Comparison of ENCODE assay signal across 22 cellular contexts in genomic region chr2:111633139-111633538, GRCh38.
A peak's percentile ranks its signal among the peaks of the same experiment; 100 is the strongest.
DNase-seq lines count a peak whose midpoint lies in the region; ATAC-seq and TF ChIP-seq lines count a peak whose summit lies in the region.
"Had no signal": no experiment of that assay in that cellular context is flagged by ENCODE, and none has a peak within 500 bp of the region (broad histone marks: within the 10 kb centered on the region; RNA-seq: fewer than 3 reads in every experiment).

No MANE protein-coding gene starts in this region.

- no peak for TF ChIP-seq POLR2A in esophagus muscularis mucosa (IDR thresholded peaks at IDR 0.05; ENCODE audit: low read depth)

- CTCF ChIA-PET in activated CD8-positive, alpha-beta T cell treated with anti-CD3 and anti-CD28 coated beads for 36 hours (lab: Charles Lee) = interaction anchor here (0.9 kb wide), 1 partner anchor 69 kb away, joined by 3 read pairs; no protein-coding TSS in a partner anchor

- H3K27me3 ChIP-seq in SJCRH30 (no peaks in the 10 kb centered on the region), esophagus muscularis mucosa (no peaks in the 10 kb centered on the region)
- H3K27me3 ChIP-seq: MG63, tibial artery had no signal

- H3K9me3 Mint-ChIP-seq in activated naive CD4-positive, alpha-beta T cell treated with anti-CD3 and anti-CD28 coated beads, Interleukin-2, amount 50 U/mL, for 72 hours = peaks cover 14 to 25% of the 10 kb centered on the region in 2 donors
- H3K9me3 Mint-ChIP-seq in activated CD8-positive, alpha-beta T cell treated with anti-CD3 and anti-CD28 coated beads for 36 hours = peaks cover 16% of the 10 kb centered on the region
- peaks cover 4 to 31% (median 18%) of the 10 kb centered on the region in 6 donors for H3K9me3 Mint-ChIP-seq in immature natural killer cell

- peaks cover 21 to 30% of the 10 kb centered on the region in 2 donors for H3K36me3 Mint-ChIP-seq in activated naive CD4-positive, alpha-beta T cell treated with anti-CD3 and anti-CD28 coated beads, Interleukin-2, amount 50 U/mL, for 72 hours
- peaks cover 3% of the 10 kb centered on the region for H3K36me3 Mint-ChIP-seq in activated CD8-positive, alpha-beta T cell treated with anti-CD3 and anti-CD28 coated beads for 36 hours (ENCODE audit: low read depth)
- H3K36me3 Mint-ChIP-seq in immature natural killer cell = peaks cover 7 to 17% (median 15%) of the 10 kb centered on the region in 3 donors

- 87% methylated on average over 3 of the region's 3 CpGs for WGBS in esophagus muscularis mucosa

- TF ChIP-seq CTCF in activated CD8-positive, alpha-beta T cell treated with anti-CD3 and anti-CD28 coated beads for 36 hours (IDR thresholded peaks at IDR 0.05) = no peak
- no peak for TF ChIP-seq CTCF in esophagus muscularis mucosa (IDR thresholded peaks at IDR 0.05)

- H3K4me3 ChIP-seq in SJCRH30 = no peak overlapping the region
- H3K4me3 ChIP-seq in esophagus muscularis mucosa = no peak overlapping the region
- H3K4me3 ChIP-seq: MG63, PC-9, psoas muscle, tibial artery had no signal

- H3K9me3 ChIP-seq in SJCRH30 (replicated peaks) (no peaks in the 10 kb centered on the region), esophagus muscularis mucosa (peaks cover 0 to 22% (median 8%) of the 10 kb centered on the region in 4 donors)

- no peak overlapping the region for H3K4me3 Mint-ChIP-seq in activated CD8-positive, alpha-beta T cell treated with anti-CD3 and anti-CD28 coated beads for 36 hours
- H3K4me3 Mint-ChIP-seq in immature natural killer cell = no peak overlapping the region
- H3K4me3 Mint-ChIP-seq: CD8-positive, alpha-beta T cell; endodermal cell had no signal

- intact Hi-C loops in activated CD8-positive, alpha-beta T cell treated with anti-CD3 and anti-CD28 coated beads for 36 hours (cut with micrococcal nuclease) = no loop called here
- intact Hi-C loops in esophagus muscularis mucosa (cut with DNase I) = no loop called here

- H3K27ac Mint-ChIP-seq in activated naive CD4-positive, alpha-beta T cell treated with anti-CD3 and anti-CD28 coated beads, Interleukin-2, amount 50 U/mL, for 72 hours = peak overlapping the region; percentile 19 to 67
- H3K27ac Mint-ChIP-seq in activated CD8-positive, alpha-beta T cell treated with anti-CD3 and anti-CD28 coated beads for 36 hours = peak overlapping the region; percentile 78
- peak overlapping the region in 4 of 6 donors; percentile 52 to 92 (median 69) for H3K27ac Mint-ChIP-seq in immature natural killer cell
- H3K27ac Mint-ChIP-seq: endodermal cell, T-cell had no signal

- no peaks in the 10 kb centered on the region for H3K36me3 ChIP-seq in SJCRH30
- H3K36me3 ChIP-seq in esophagus muscularis mucosa = no peaks in the 10 kb centered on the region
- H3K36me3 ChIP-seq: MG63, tibial artery, WERI-Rb-1 had no signal

- H3K27me3 Mint-ChIP-seq in activated CD8-positive, alpha-beta T cell treated with anti-CD3 and anti-CD28 coated beads for 36 hours = peaks cover 12% of the 10 kb centered on the region
- peaks cover 0 to 10% (median 5%) of the 10 kb centered on the region in 3 donors for H3K27me3 Mint-ChIP-seq in immature natural killer cell (ENCODE audit: low read depth in 3 of 3)

- H3K27ac ChIP-seq in SJCRH30 (no peak overlapping the region), esophagus muscularis mucosa (replicated peaks in 1 of 4) (no peak overlapping the region)
- H3K27ac ChIP-seq: PC-9, psoas muscle, tibial artery, WERI-Rb-1 had no signal

- TF ChIP-seq EP300 in esophagus muscularis mucosa (IDR thresholded peaks at IDR 0.05) = no peak

- H3K4me1 ChIP-seq in SJCRH30 (no peaks in the 10 kb centered on the region), esophagus muscularis mucosa (no peaks in the 10 kb centered on the region)

- DNase-seq in activated naive CD4-positive, alpha-beta T cell treated with anti-CD3 and anti-CD28 coated beads, Interleukin-2, amount 50 U/mL, for 72 hours (ENCODE audit: low spot score in 2 of 2) = no peak
- DNase-seq in activated naive CD4-positive, alpha-beta T cell (lab: John Stamatoyannopoulos, UW) = no peak
- no peak for DNase-seq in activated CD8-positive, alpha-beta T cell treated with anti-CD3 and anti-CD28 coated beads for 36 hours
- no peak for DNase-seq in immature natural killer cell
- no peak for DNase-seq in SJCRH30
- DNase-seq in esophagus muscularis mucosa (ENCODE audit: extremely low spot score) = no peak
- DNase-seq in middle frontal gyrus (ENCODE audit: extremely low spot score, low spot score) = no peak
- DNase-seq: activated effector memory CD4-positive, alpha-beta T cell treated with anti-CD3 and anti-CD28 coated beads, Interleukin-2, amount 50 U/mL, for 16 hours; endodermal cell; glutamatergic neuron; left colon; MG63; NCI-H1436 treated with DMSO at 0.1 percent for 48 hours; NCI-H774; PC-9; psoas muscle; SIG-M5; stimulated activated naive CD4-positive, alpha-beta T cell; tibial artery; WERI-Rb-1 had no signal

- H3K4me1 Mint-ChIP-seq in activated CD8-positive, alpha-beta T cell treated with anti-CD3 and anti-CD28 coated beads for 36 hours (ENCODE audit: low read depth) = peaks cover 24% of the 10 kb centered on the region
- peaks cover 11 to 24% of the 10 kb centered on the region in 2 donors for H3K4me1 Mint-ChIP-seq in immature natural killer cell
- H3K4me1 Mint-ChIP-seq: endodermal cell had no signal

- peak; percentile 16 to 31 for ATAC-seq in activated naive CD4-positive, alpha-beta T cell treated with anti-CD3 and anti-CD28 coated beads, Interleukin-2, amount 50 U/mL, for 72 hours
- ATAC-seq in activated CD8-positive, alpha-beta T cell treated with anti-CD3 and anti-CD28 coated beads for 36 hours = peak; percentile 10
- ATAC-seq: left colon, psoas muscle had no signal

- POLR2A ChIA-PET in activated CD8-positive, alpha-beta T cell treated with anti-CD3 and anti-CD28 coated beads for 36 hours (lab: Charles Lee) = no interaction called here
